Comparison of ENCODE assay signal across 21 cellular contexts in the genomic region with DNA sequence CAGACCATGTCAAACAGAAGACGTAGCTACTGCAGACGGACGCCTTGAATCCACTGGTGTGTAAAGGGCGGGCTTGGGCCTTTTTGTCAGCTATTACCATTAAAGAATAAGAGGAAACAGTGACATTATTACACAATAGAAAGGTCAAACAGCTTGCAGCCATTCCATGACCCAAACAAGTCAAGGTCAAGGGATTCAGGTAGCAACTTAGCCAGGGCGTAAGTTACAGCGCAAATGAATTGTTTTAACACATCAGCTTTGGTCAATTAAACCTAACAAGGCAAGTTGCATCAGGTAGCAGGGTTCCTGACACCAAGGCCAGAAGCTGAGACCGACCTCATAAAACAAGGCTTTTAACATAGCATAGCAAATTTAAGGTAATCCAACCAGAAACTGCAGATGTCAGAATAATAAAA. TPM values are rescaled to one million over a fixed set of nuclear protein-coding genes. Genes with fewer than 3 reads are reported as not detected.
DNase-seq lines count a peak whose midpoint lies in the region; ATAC-seq, FAIRE-seq and TF ChIP-seq lines count a peak whose summit lies in the region.
"Had no signal": no experiment of that assay in that cellular context is flagged by ENCODE, and none has a peak within 500 bp of the region (broad histone marks: within the 10 kb centered on the region; RNA-seq: fewer than 3 reads in every experiment).

No MANE protein-coding gene starts in this region.

- H3K9me3 Mint-ChIP-seq in endothelial cell (ENCODE audit: unreplicated experiment): no peaks in the 10 kb centered on the region
- H3K9me3 Mint-ChIP-seq: activated CD4-positive, alpha-beta T cell treated with anti-CD3 and anti-CD28 coated beads, Interleukin-2, amount 10 ng/mL, durations not matched to agents 7 days and 5 days had no signal

- no peak overlapping the region for H3K18ac ChIP-seq in mesenchymal stem cell (ENCODE audit: low read depth in 1 of 2, low read length in 2 of 2)

- peaks cover 32% of the 10 kb centered on the region for H3K36me3 Mint-ChIP-seq in endothelial cell (ENCODE audit: low read depth, unreplicated experiment)

- no peak overlapping the region for H2AK5ac ChIP-seq in mesenchymal stem cell (ENCODE audit: low read length, severe bottlenecking)

- no peak overlapping the region for H4K8ac ChIP-seq in mesenchymal stem cell (ENCODE audit: low read length)

- TF ChIP-seq CTCF in heart left ventricle (IDR thresholded peaks at IDR 0.05) (no peak), endothelial cell (IDR thresholded peaks at IDR 0.05; ENCODE audit: unreplicated experiment) (no peak), tibial nerve (IDR thresholded peaks at IDR 0.05) (no peak)

- peak overlapping the region in 2 of 12 donors; percentile 11 to 31 for H3K4me3 ChIP-seq in heart left ventricle
- no peak overlapping the region for H3K4me3 ChIP-seq in mesenchymal stem cell (ENCODE audit: insufficient read depth in 1 of 2, low read depth in 1 of 2, low read length in 2 of 2)
- no peak overlapping the region for H3K4me3 ChIP-seq in tibial nerve
- H3K4me3 ChIP-seq: spleen, suprapubic skin had no signal

- peak in 1 of 2 donors; percentile 51 for TF ChIP-seq EP300 in tibial nerve (IDR thresholded peaks at IDR 0.05)

- no peak overlapping the region for H2BK15ac ChIP-seq in mesenchymal stem cell (ENCODE audit: low read depth, poor library complexity, severe bottlenecking)

- no peaks in the 10 kb centered on the region for H3K9me3 ChIP-seq in heart left ventricle
- H3K9me3 ChIP-seq in mesenchymal stem cell (ENCODE audit: control insufficient read depth, low read length): no peaks in the 10 kb centered on the region
- no peaks in the 10 kb centered on the region for H3K9me3 ChIP-seq in tibial nerve
- H3K9me3 ChIP-seq: spleen, suprapubic skin had no signal

- peaks cover 52% of the 10 kb centered on the region for H3K4me1 Mint-ChIP-seq in endothelial cell (ENCODE audit: unreplicated experiment)
- H3K4me1 Mint-ChIP-seq: activated CD4-positive, alpha-beta T cell treated with anti-CD3 and anti-CD28 coated beads, Interleukin-2, amount 10 ng/mL, durations not matched to agents 7 days and 5 days had no signal

- ATAC-seq in heart left ventricle: peak in 3 of 4 donors; percentile 40 to 70 (median 53)

- no peak overlapping the region for H3K4ac ChIP-seq in mesenchymal stem cell (ENCODE audit: low read depth in 1 of 2, low read length in 2 of 2)

- no peak for FAIRE-seq in HTR-8/SVneo (lab: Jason Lieb, UNC)
- FAIRE-seq: GM12891 had no signal

- H3K36me3 ChIP-seq in heart left ventricle (peaks cover 0 to 7% (median 0%) of the 10 kb centered on the region in 9 donors), mesenchymal stem cell (ENCODE audit: control insufficient read depth in 1 of 2, insufficient read depth in 2 of 2, low read depth in 1 of 2, low read length in 2 of 2) (peaks cover 0 to 2% of the 10 kb centered on the region in 2 experiments), tibial nerve (no peaks in the 10 kb centered on the region)
- H3K36me3 ChIP-seq: spleen, suprapubic skin had no signal

- H3K4me2 ChIP-seq in mesenchymal stem cell (ENCODE audit: low read length, poor library complexity, severe bottlenecking): no peak overlapping the region

- no peak overlapping the region for H2BK120ac ChIP-seq in mesenchymal stem cell (ENCODE audit: low read depth, low read length)

- TF ChIP-seq POLR2A in heart left ventricle (IDR thresholded peaks at IDR 0.05): no peak
- no peak for TF ChIP-seq POLR2A in tibial nerve (IDR thresholded peaks at IDR 0.05)

- H3K14ac ChIP-seq in mesenchymal stem cell (ENCODE audit: low read length in 2 of 2): no peak overlapping the region

- no peak overlapping the region for H2BK12ac ChIP-seq in mesenchymal stem cell (ENCODE audit: low read length in 2 of 2)

- H2AFZ ChIP-seq in mesenchymal stem cell (ENCODE audit: low read depth, low read length): no peak overlapping the region

- H3K23ac ChIP-seq in mesenchymal stem cell (ENCODE audit: low read length in 2 of 2): no peak overlapping the region

- H3K4me3 Mint-ChIP-seq in endothelial cell (ENCODE audit: unreplicated experiment): peak overlapping the region; percentile 34
- H3K4me3 Mint-ChIP-seq: activated CD4-positive, alpha-beta T cell treated with anti-CD3 and anti-CD28 coated beads, Interleukin-2, amount 10 ng/mL, durations not matched to agents 7 days and 5 days had no signal

- H3K27ac Mint-ChIP-seq in endothelial cell (ENCODE audit: unreplicated experiment): peak overlapping the region; percentile 34
- H3K27ac Mint-ChIP-seq: activated CD4-positive, alpha-beta T cell treated with anti-CD3 and anti-CD28 coated beads, Interleukin-2, amount 10 ng/mL, durations not matched to agents 7 days and 5 days had no signal

- H2BK5ac ChIP-seq in mesenchymal stem cell (ENCODE audit: low read depth, low read length, poor library complexity, severe bottlenecking): no peak overlapping the region

- H3K4me1 ChIP-seq in heart left ventricle (peaks cover 7 to 94% (median 70%) of the 10 kb centered on the region in 12 donors), mesenchymal stem cell (ENCODE audit: control insufficient read depth, insufficient read depth, low read depth, low read length) (peaks cover 2% of the 10 kb centered on the region), tibial nerve (peaks cover 0 to 70% (median 30%) of the 10 kb centered on the region in 4 donors)

- DNase-seq in heart left ventricle (no peak), cardiac septum (ENCODE audit: low spot score) (no peak), endothelial cell (ENCODE audit: low spot score) (no peak), mesenchymal stem cell (no peak), tibial nerve (ENCODE audit: low spot score in 2 of 2) (no peak), glomerular visceral epithelial cell (ENCODE audit: extremely low spot score) (no peak), SKM-1 treated with dmso at 0.1 percent for 144 hours (lab: John Stamatoyannopoulos, UW; ENCODE audit: unreplicated experiment) (no peak), HTR-8/SVneo (ENCODE audit: insufficient read length, low spot score) (no peak)
- DNase-seq: ACHN; activated CD4-positive, alpha-beta T cell treated with anti-CD3 and anti-CD28 coated beads, Interleukin-2, amount 10 ng/mL, durations not matched to agents 7 days and 5 days; activated effector memory CD4-positive, alpha-beta T cell treated with Interleukin-2 at 50 U/mL for 16 hours; effector CD8-positive, alpha-beta T cell; GOT3; head of caudate nucleus; NCI-H187; SHP77 treated with DMSO at 0.1 percent for 48 hours; spleen; T-helper 1 cell had no signal

- peaks cover 4% of the 10 kb centered on the region for H3K27me3 Mint-ChIP-seq in endothelial cell (ENCODE audit: unreplicated experiment)

- WGBS in heart left ventricle, 4 donors: 18 to 26% (median 21%) methylated on average over 7 of the region's 7 CpGs
- 48% methylated on average over 4 of the region's 7 CpGs for WGBS in mesenchymal stem cell
- 42 to 45% methylated on average over 6 to 7 of the region's 7 CpGs for WGBS in tibial nerve, 2 donors

- intact Hi-C loops in heart left ventricle (cut with DNase I) (loop anchor here in 1 of 10 donors (5.0 kb wide), 1 partner anchor 36 kb away; no protein-coding TSS in a partner anchor), cardiac septum (cut with DNase I) (no loop called here)

- peak overlapping the region in 11 of 12 donors; percentile 6 to 62 (median 45) for H3K27ac ChIP-seq in heart left ventricle
- H3K27ac ChIP-seq in mesenchymal stem cell (ENCODE audit: low read length, poor library complexity, severe bottlenecking): no peak overlapping the region
- H3K27ac ChIP-seq in tibial nerve: peak overlapping the region in 3 of 4 donors; percentile 5 to 29 (median 6)
- H3K27ac ChIP-seq: C4-2B, suprapubic skin had no signal

- peak overlapping the region; percentile 26 for H3K9ac ChIP-seq in mesenchymal stem cell (ENCODE audit: low read length)

- H3K27me3 ChIP-seq in heart left ventricle (no peaks in the 10 kb centered on the region), mesenchymal stem cell (ENCODE audit: control insufficient read depth in 1 of 2, insufficient read depth in 1 of 2, low read length in 2 of 2) (no peaks in the 10 kb centered on the region), tibial nerve (no peaks in the 10 kb centered on the region)
- H3K27me3 ChIP-seq: suprapubic skin had no signal

- H3K79me1 ChIP-seq in mesenchymal stem cell (replicated peaks; ENCODE audit: low read length, poor library complexity, severe bottlenecking): peaks cover 22% of the 10 kb centered on the region

- H4K91ac ChIP-seq in mesenchymal stem cell (ENCODE audit: low read length): no peak overlapping the region

RNA-seq across cellular contexts. Expression of a gene that starts 15.3 kb away (rescaled TPM):
- total RNA-seq in heart left ventricle (100 to 1,000 TPM in 5 of 9 donors, 10 to 100 TPM in 4; 80.9 to 148 (median 116) TPM), cardiac septum (129 TPM), endothelial cell (ENCODE audit: unreplicated experiment) (120 TPM), tibial nerve (100 to 1,000 TPM in 1 of 4 donors, 10 to 100 TPM in 3; 52.1 to 125 (median 78.1) TPM)
- 10 to 100 TPM; 24.5 to 36.3 TPM for polyA plus RNA-seq in heart left ventricle
- polyA plus RNA-seq in mesenchymal stem cell (2013, experiment 1 of 2): 1.2 TPM
- polyA plus RNA-seq in mesenchymal stem cell (2013, experiment 2 of 2): 0.78 TPM
- total RNA-seq: activated CD4-positive, alpha-beta T cell treated with anti-CD3 and anti-CD28 coated beads, Interleukin-2, amount 10 ng/mL, durations not matched to agents 7 days and 5 days had no signal
